10 cellular contexts compared by ENCODE assay signal in genomic region chr12:107441906-107442305, GRCh38.
DNase-seq lines count a peak whose midpoint lies in the region; ATAC-seq and TF ChIP-seq lines count a peak whose summit lies in the region.
"Had no signal": no experiment of that assay in that cellular context is flagged by ENCODE, and none has a peak within 500 bp of the region (broad histone marks: within the 10 kb centered on the region; RNA-seq: fewer than 3 reads in every experiment).

No MANE protein-coding gene starts in this region.

- no peaks in the 10 kb centered on the region for H3K9me2 ChIP-seq in Karpas-422 (replicated peaks; ENCODE audit: insufficient read depth, low read length)

- peak overlapping the region; percentile 52 for H3K4me3 Mint-ChIP-seq in T-helper 17 cell

- no peak overlapping the region for H3K4me2 ChIP-seq in Karpas-422 (ENCODE audit: low read depth, low read length, poor library complexity, severe bottlenecking)

- no peaks in the 10 kb centered on the region for H3K9me3 ChIP-seq in T-helper 17 cell (ENCODE audit: control insufficient read depth, low read length, poor library complexity, severe bottlenecking)
- H3K9me3 ChIP-seq in effector memory CD4-positive, alpha-beta T cell (ENCODE audit: control insufficient read depth, low read length) = no peaks in the 10 kb centered on the region
- H3K9me3 ChIP-seq in Karpas-422 (ENCODE audit: low read length) = no peaks in the 10 kb centered on the region

- peak overlapping the region; percentile 24 for H3K4me3 ChIP-seq in fibroblast of pulmonary artery (replicated peaks; ENCODE audit: low read depth, low read length)
- H3K4me3 ChIP-seq in skin epidermis = peak overlapping the region in 1 of 7 experiments; percentile 15
- no peak overlapping the region for H3K4me3 ChIP-seq in effector memory CD4-positive, alpha-beta T cell (ENCODE audit: insufficient read depth, low read depth, low read length, poor library complexity, severe bottlenecking)
- no peak overlapping the region for H3K4me3 ChIP-seq in Karpas-422 (ENCODE audit: low read length)

- no peaks in the 10 kb centered on the region for H3K79me2 ChIP-seq in Karpas-422 (ENCODE audit: low read length)

- DNase-seq in T-helper 17 cell = no peak
- peak; percentile 33 for DNase-seq in fibroblast of pulmonary artery (ENCODE audit: low read depth)
- DNase-seq in effector memory CD4-positive, alpha-beta T cell = no peak
- no peak for DNase-seq in SHP77 (lab: John Stamatoyannopoulos, UW)
- DNase-seq in Karpas-422 = no peak
- DNase-seq: dermis blood vessel endothelial cell; NCI-H1048; stimulated activated naive CD4-positive, alpha-beta T cell treated with Interleukin-2 at 50 U/mL for 16 hours had no signal

- no peak overlapping the region for H3K9ac ChIP-seq in Karpas-422 (ENCODE audit: low read length)

- TF ChIP-seq CTCF in fibroblast of pulmonary artery (IDR thresholded peaks at IDR 0.05; ENCODE audit: low read length, missing control alignments) = no peak

- H3K36me3 Mint-ChIP-seq in T-helper 17 cell (ENCODE audit: low read depth) = no peaks in the 10 kb centered on the region

- H3K4me1 Mint-ChIP-seq in T-helper 17 cell = peaks cover 37% of the 10 kb centered on the region

- H2AFZ ChIP-seq in Karpas-422 (ENCODE audit: low read length) = no peak overlapping the region

- H3K27me3 ChIP-seq in effector memory CD4-positive, alpha-beta T cell (replicated peaks; ENCODE audit: control insufficient read depth, insufficient read depth, low read length, poor library complexity, severe bottlenecking) = no peaks in the 10 kb centered on the region
- H3K27me3 ChIP-seq in Karpas-422 (ENCODE audit: low read length) = no peaks in the 10 kb centered on the region

- H3K4me1 ChIP-seq in effector memory CD4-positive, alpha-beta T cell (ENCODE audit: control insufficient read depth, insufficient read depth, low read length, poor library complexity, severe bottlenecking) = no peaks in the 10 kb centered on the region
- H3K4me1 ChIP-seq in Karpas-422 (ENCODE audit: low read length) = no peaks in the 10 kb centered on the region

- ATAC-seq in T-helper 17 cell = peak; percentile 80

- H4K20me1 ChIP-seq in Karpas-422 (ENCODE audit: insufficient read depth, low read depth, low read length) = no peaks in the 10 kb centered on the region

- H3K36me3 ChIP-seq in effector memory CD4-positive, alpha-beta T cell (ENCODE audit: control insufficient read depth, insufficient read depth, low read length) = no peaks in the 10 kb centered on the region
- no peaks in the 10 kb centered on the region for H3K36me3 ChIP-seq in Karpas-422 (ENCODE audit: insufficient read depth, low read length)

- TF ChIP-seq POLR2A in GM19193 (IDR thresholded peaks at IDR 0.05; ENCODE audit: extremely low read depth, insufficient read depth, insufficient read length) = peak; percentile 24

- no peaks in the 10 kb centered on the region for H3K27me3 Mint-ChIP-seq in T-helper 17 cell

- H3K27ac ChIP-seq in skin epidermis (peak overlapping the region in 11 of 21 experiments; percentile 0 to 65 (median 29)), Karpas-422 (ENCODE audit: low read length) (no peak overlapping the region)
- H3K27ac ChIP-seq in effector memory CD4-positive, alpha-beta T cell (ENCODE audit: insufficient read depth, low read length, poor library complexity, severe bottlenecking) = no peak overlapping the region

- peak overlapping the region; percentile 81 for H3K27ac Mint-ChIP-seq in T-helper 17 cell

Comparison
In these comparisons a context has a peak if more than half of its experiments do, and no peak if none do; other contexts are left out.
1. H3K27ac ChIP-seq: peak in skin epidermis (11 of 21); none in effector memory CD4-positive, alpha-beta T cell (single experiment) and Karpas-422 (single experiment).